1 cellular context compared by ENCODE assay signal in genomic region chr17:59220328-59221158, GRCh38.
A peak's percentile ranks its signal among the peaks of the same experiment; 100 is the strongest.
TF ChIP-seq lines count a peak whose summit lies in the region.

Gene GDPD1 (plus strand): TSS chr17:59220511. CDS start chr17:59220610, 99 bp downstream.

TF ChIP-seq in WTC11, 78 proteins besides CTCF, POLR2A, EP300 and RAD21 (continued from another document):
- TF ChIP-seq HMGXB4 (CRISPR knock-in tag; IDR thresholded peaks at IDR 0.05) (peak; percentile 71), ZBTB21 (CRISPR knock-in tag; IDR thresholded peaks at IDR 0.05; ENCODE audit: borderline replicate concordance) (no peak), MAX (CRISPR knock-in tag; IDR thresholded peaks at IDR 0.05) (peak; percentile 65), ZNF232 (CRISPR knock-in tag; IDR thresholded peaks at IDR 0.05) (peak; percentile 45; the same call in 1 of the 2 replicates), E2F4 (CRISPR knock-in tag; IDR thresholded peaks at IDR 0.05; ENCODE audit: borderline replicate concordance, low read depth) (no peak), CREB1 (CRISPR knock-in tag; IDR thresholded peaks at IDR 0.05) (no peak; the same call in 1 of the 2 replicates), ZNF396 (CRISPR knock-in tag; IDR thresholded peaks at IDR 0.05; ENCODE audit: borderline replicate concordance) (no peak), GABPB1 (CRISPR knock-in tag; IDR thresholded peaks at IDR 0.05) (peak; percentile 73), MXD4 (CRISPR knock-in tag; IDR thresholded peaks at IDR 0.05; ENCODE audit: borderline replicate concordance) (no peak)
